ENCODE assay signal across 9 cellular contexts in the genomic region with DNA sequence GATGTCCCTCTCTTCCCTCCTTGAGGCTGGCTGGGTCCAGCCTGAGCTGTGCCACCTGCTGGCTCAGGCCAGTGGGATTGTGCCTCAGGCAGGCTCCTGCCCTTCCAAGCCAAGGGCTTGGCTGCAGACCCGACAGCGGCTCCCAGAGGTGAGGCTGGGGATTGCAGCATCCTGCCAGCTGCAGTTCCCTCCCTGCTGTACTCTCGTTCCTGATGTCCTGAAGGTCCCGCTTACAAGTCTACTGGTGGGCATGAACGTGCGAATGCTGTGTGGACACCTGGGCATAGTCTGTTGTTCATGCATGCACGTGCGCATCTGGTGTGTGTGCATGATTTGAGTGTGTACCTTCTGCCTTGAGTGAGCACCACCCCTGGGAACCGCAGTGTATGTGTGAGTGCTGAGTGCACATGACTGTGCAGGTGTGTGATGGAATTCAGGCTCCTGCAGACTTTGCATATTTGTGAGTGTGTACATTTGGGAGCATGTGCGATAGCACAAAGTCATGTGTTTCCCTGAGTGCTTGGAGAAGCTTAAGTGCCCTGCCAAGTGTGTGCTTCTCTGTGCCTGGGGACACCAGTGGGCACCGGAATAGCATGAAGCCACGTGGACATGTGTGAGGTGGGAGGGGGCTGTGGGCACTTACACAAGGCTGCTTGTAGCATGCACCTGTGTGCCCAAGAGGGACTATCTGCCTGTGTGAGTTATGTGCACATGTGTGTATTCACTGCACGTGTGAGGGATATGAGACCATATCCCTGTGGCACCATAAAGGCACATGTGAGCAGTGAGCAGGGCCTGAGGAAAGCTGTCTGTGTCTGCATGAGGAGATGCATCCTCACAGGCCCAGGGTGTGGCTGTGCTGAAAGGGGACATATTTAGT. TPM values are rescaled to one million over a fixed set of nuclear protein-coding genes. Genes with fewer than 3 reads are reported as not detected.
A peak's percentile ranks its signal among the peaks of the same experiment; 100 is the strongest.
DNase-seq lines count a peak whose midpoint lies in the region; ATAC-seq and TF ChIP-seq lines count a peak whose summit lies in the region.
"Had no signal": no experiment of that assay in that cellular context is flagged by ENCODE, and none has a peak within 500 bp of the region (broad histone marks: within the 10 kb centered on the region; RNA-seq: fewer than 3 reads in every experiment).

No MANE protein-coding gene starts in this region.

- no peak overlapping the region for H4K5ac ChIP-seq in H9 (ENCODE audit: insufficient read length, low read depth, low read length)

- TF ChIP-seq POLR2A in erythroblast (IDR thresholded peaks at IDR 0.05; ENCODE audit: low read length): no peak

- H3T11ph ChIP-seq in H9 (ENCODE audit: low read length): no peak overlapping the region

- peak; percentile 58 for DNase-seq in CMK (ENCODE audit: low read depth)
- DNase-seq in H9: peak; percentile 96
- DNase-seq in NCI-H82 (lab: John Stamatoyannopoulos, UW): peak; percentile 85
- peak; percentile 19 for DNase-seq in activated CD8-positive, alpha-beta memory T cell treated with anti-CD3 and anti-CD28 coated beads, Interleukin-2, amount 50 U/mL, for 24 hours (ENCODE audit: extremely low read depth)
- peak; percentile 36 to 53 for DNase-seq in erythroblast (lab: John Stamatoyannopoulos, UW)
- peak in 9 of 10 donors; percentile 7 to 62 (median 27) for DNase-seq in naive thymus-derived CD8-positive, alpha-beta T cell
- DNase-seq in substantia nigra (lab: John Stamatoyannopoulos, UW): peak in 45 of 49 donors; percentile 16 to 80 (median 56)

- no peaks in the 10 kb centered on the region for H3K79me2 ChIP-seq in H9 (ENCODE audit: insufficient read depth, low read length)

- POLR2A ChIA-PET in naive thymus-derived CD8-positive, alpha-beta T cell (lab: Charles Lee): no interaction called here

- H4K20me1 ChIP-seq in H9 (ENCODE audit: control insufficient read depth, insufficient read depth, insufficient read length): no peaks in the 10 kb centered on the region

- H3K27ac Mint-ChIP-seq in H9: no peak overlapping the region; a peak in 1 of 7 replicates
- H3K27ac Mint-ChIP-seq in naive thymus-derived CD8-positive, alpha-beta T cell: no peak overlapping the region
- H3K27ac Mint-ChIP-seq: T-helper 1 cell treated with Interleukin-12 subunit alpha and Interleukin-12 subunit beta and Interleukin-4 antibody, amounts not matched to agents 30 μg/mL and 1 μg/mL, for 36 hours had no signal

- no CpG with 5 or more reads among the region's 13 CpGs for WGBS in H9 (ENCODE audit: extremely low coverage, insufficient read length, low lambda C conversion rate)

- no peak overlapping the region for H3K18ac ChIP-seq in H9 (ENCODE audit: insufficient read length, low read depth, low read length)

- H3K23ac ChIP-seq in H9 (ENCODE audit: insufficient read length, low read depth, low read length): no peak overlapping the region

- no peak overlapping the region for H2BK5ac ChIP-seq in H9 (ENCODE audit: insufficient read length, low read length)

- H3K23me2 ChIP-seq in H9 (ENCODE audit: insufficient read length, low read depth, low read length, poor library complexity, severe bottlenecking): no peaks in the 10 kb centered on the region

- H3K79me1 ChIP-seq in H9 (ENCODE audit: insufficient read depth, low read depth, low read length, poor library complexity, severe bottlenecking): no peaks in the 10 kb centered on the region

- H3K4me1 ChIP-seq in H9 (ENCODE audit: insufficient read depth, low read length): no peaks in the 10 kb centered on the region

- peak; percentile 47 to 52 for ATAC-seq in naive thymus-derived CD8-positive, alpha-beta T cell
- no peak for ATAC-seq in GM19023 (IDR thresholded peaks at IDR 0.05; ENCODE audit: unreplicated experiment)

- H2BK20ac ChIP-seq in H9 (ENCODE audit: low read depth, low read length, poor library complexity, severe bottlenecking): no peak overlapping the region

- H3K56ac ChIP-seq in H9 (ENCODE audit: insufficient read length, low read depth, low read length): no peak overlapping the region

- no peak overlapping the region for H2BK12ac ChIP-seq in H9 (ENCODE audit: insufficient read length, low read depth, low read length)

- no peak overlapping the region for H2AFZ ChIP-seq in H9 (ENCODE audit: low read length)

- H3K36me3 Mint-ChIP-seq in H9 (ENCODE audit: insufficient read depth in 1 of 3, low read depth in 3 of 3): no peaks in the 10 kb centered on the region
- H3K36me3 Mint-ChIP-seq in naive thymus-derived CD8-positive, alpha-beta T cell: no peaks in the 10 kb centered on the region

- no peaks in the 10 kb centered on the region for H3K9me3 ChIP-seq in H9 (ENCODE audit: control insufficient read depth, low read depth, low read length)

- H3K14ac ChIP-seq in H9 (ENCODE audit: insufficient read depth, low read length): no peak overlapping the region

- no peak overlapping the region for H3K9ac ChIP-seq in H9 (ENCODE audit: extremely low read depth, insufficient read length, low read length)

- no peaks in the 10 kb centered on the region for H3K9me3 Mint-ChIP-seq in H9
- no peaks in the 10 kb centered on the region for H3K9me3 Mint-ChIP-seq in naive thymus-derived CD8-positive, alpha-beta T cell
- H3K9me3 Mint-ChIP-seq: T-helper 1 cell treated with Interleukin-12 subunit alpha and Interleukin-12 subunit beta and Interleukin-4 antibody, amounts not matched to agents 30 μg/mL and 1 μg/mL, for 36 hours had no signal

- H3K4me1 Mint-ChIP-seq in H9: peaks cover 4 to 21% of the 10 kb centered on the region in 2 experiments
- no peaks in the 10 kb centered on the region for H3K4me1 Mint-ChIP-seq in naive thymus-derived CD8-positive, alpha-beta T cell

- peaks cover 6% of the 10 kb centered on the region for H3K27me3 Mint-ChIP-seq in H9 (ENCODE audit: low read depth)
- H3K27me3 Mint-ChIP-seq in naive thymus-derived CD8-positive, alpha-beta T cell: peaks cover 10 to 21% (median 16%) of the 10 kb centered on the region in 5 donors

- H3K4me2 ChIP-seq in H9 (ENCODE audit: insufficient read depth, insufficient read length, low read length): no peak overlapping the region

- TF ChIP-seq CTCF in H9 (conservative IDR thresholded peaks at IDR 0.05): peak; percentile 98

- no peak overlapping the region for H2BK15ac ChIP-seq in H9 (ENCODE audit: low read depth, low read length)

- H4K91ac ChIP-seq in H9 (ENCODE audit: insufficient read length, low read depth, low read length): no peak overlapping the region

- no peak overlapping the region; a peak in 1 of 5 replicates for H3K4me3 Mint-ChIP-seq in H9
- H3K4me3 Mint-ChIP-seq in naive thymus-derived CD8-positive, alpha-beta T cell: no peak overlapping the region
- H3K4me3 Mint-ChIP-seq: T-helper 1 cell treated with Interleukin-12 subunit alpha and Interleukin-12 subunit beta and Interleukin-4 antibody, amounts not matched to agents 30 μg/mL and 1 μg/mL, for 36 hours had no signal

- H2AK5ac ChIP-seq in H9 (ENCODE audit: insufficient read length, low read length): no peak overlapping the region

- no peak overlapping the region for H4K8ac ChIP-seq in H9 (replicated peaks; ENCODE audit: insufficient read length, low read depth, low read length)

- H3K27me3 ChIP-seq in H9 (ENCODE audit: insufficient read depth, low read length): no peaks in the 10 kb centered on the region

- H3K27ac ChIP-seq in H9 (ENCODE audit: insufficient read length, low read depth, low read length) (no peak overlapping the region), substantia nigra (ENCODE audit: low read depth, low read length, poor library complexity, severe bottlenecking) (no peak overlapping the region)

- H2BK120ac ChIP-seq in H9 (ENCODE audit: low read depth, low read length, poor library complexity, severe bottlenecking): no peak overlapping the region

- H3K4ac ChIP-seq in H9 (ENCODE audit: low read depth, low read length): no peak overlapping the region

RNA-seq across cellular contexts. Expression of a gene that starts 19.3 kb away (rescaled TPM):
- 8.9 and 10.0 TPM in 2 replicates for total RNA-seq in H9 (2021)
- not detected for total RNA-seq in naive thymus-derived CD8-positive, alpha-beta T cell
- polyA plus RNA-seq in naive thymus-derived CD8-positive, alpha-beta T cell: not detected

RNA-seq across cellular contexts. Expression of a gene that starts 22.0 kb away (rescaled TPM):
- total RNA-seq in H9 (2021): 0.07 TPM in 1 of 2 replicates, not detected in the other
- total RNA-seq in naive thymus-derived CD8-positive, alpha-beta T cell: not detected
- polyA plus RNA-seq in naive thymus-derived CD8-positive, alpha-beta T cell: not detected

Comparison
In these comparisons a context has a peak if more than half of its experiments do, and no peak if none do; other contexts are left out.
1. DNase-seq: peak in every context shown above with its lines; median percentile 96 in H9; 85 in NCI-H82; 58 in CMK; 56 in substantia nigra; 44 in erythroblast; 27 in naive thymus-derived CD8-positive, alpha-beta T cell; 19 in activated CD8-positive, alpha-beta memory T cell treated with anti-CD3 and anti-CD28 coated beads, Interleukin-2, amount 50 U/mL, for 24 hours.